Comparison of ENCODE assay signal across 20 cellular contexts in genomic region chr4:68283095-68283494, GRCh38. TPM values are rescaled to one million over a fixed set of nuclear protein-coding genes. Genes with fewer than 3 reads are reported as not detected.
DNase-seq lines count a peak whose midpoint lies in the region; ATAC-seq, FAIRE-seq and TF ChIP-seq lines count a peak whose summit lies in the region.
"Had no signal": no experiment of that assay in that cellular context is flagged by ENCODE, and none has a peak within 500 bp of the region (broad histone marks: within the 10 kb centered on the region; RNA-seq: fewer than 3 reads in every experiment).

No MANE protein-coding gene starts in this region.

- no peak overlapping the region for H3K9ac ChIP-seq in K562 (ENCODE audit: insufficient read depth in 1 of 2, low read depth in 2 of 2, low read length in 2 of 2)
- H3K9ac ChIP-seq in keratinocyte (ENCODE audit: control insufficient read depth, extremely low read depth, insufficient read depth, low read length): no peak overlapping the region
- H3K9ac ChIP-seq in trophoblast cell (ENCODE audit: low read length): no peak overlapping the region
- H3K9ac ChIP-seq: BLaER1 treated with 17β-estradiol and CSF1 and Interleukin-3, amounts not matched to agents 10 nM and 100 nM had no signal

- peak overlapping the region; percentile 82 for H3K27ac Mint-ChIP-seq in Caco-2 (ENCODE audit: unreplicated experiment)
- H3K27ac Mint-ChIP-seq: H9 had no signal

- dilution Hi-C loops in keratinocyte (cut with MboI; ENCODE audit: extremely low pct_ligation_motif_present, low sequenced_read_pairs): no loop called here

- H2AFZ ChIP-seq in K562 (ENCODE audit: low read depth, low read length) (no peak overlapping the region), keratinocyte (ENCODE audit: control insufficient read depth, low read length) (peak overlapping the region; percentile 49), trophoblast cell (ENCODE audit: insufficient read depth, low read length, poor library complexity) (no peak overlapping the region)

- H3K36me3 ChIP-seq in Caco-2 (ENCODE audit: control insufficient read depth, insufficient read depth, low read length): no peaks in the 10 kb centered on the region
- H3K36me3 ChIP-seq in K562 (ENCODE audit: control insufficient read depth, insufficient read depth, low read length): no peaks in the 10 kb centered on the region
- H3K36me3 ChIP-seq in keratinocyte (ENCODE audit: control insufficient read depth in 2 of 2, extremely low read depth in 1 of 2, insufficient read depth in 2 of 2, low read length in 2 of 2): no peaks in the 10 kb centered on the region
- no peaks in the 10 kb centered on the region for H3K36me3 ChIP-seq in trophoblast cell (ENCODE audit: control insufficient read depth in 1 of 2, insufficient read depth in 2 of 2, low read length in 2 of 2)
- H3K36me3 ChIP-seq: BLaER1 treated with 17β-estradiol and CSF1 and Interleukin-3, amounts not matched to agents 10 nM and 100 nM had no signal

- no peak for TF ChIP-seq CTCF in Caco-2 (IDR thresholded peaks at IDR 0.05; ENCODE audit: insufficient read depth in 1 of 2, low read depth in 1 of 2, low read length in 1 of 2, severe bottlenecking in 1 of 2, unreplicated experiment in 1 of 2)
- TF ChIP-seq CTCF in K562 (IDR thresholded peaks at IDR 0.05 in 2 of 3, conservative IDR thresholded peaks at IDR 0.05 in 1 of 3; ENCODE audit: insufficient read depth in 2 of 3, low read depth in 1 of 3, low read length in 3 of 3): no peak
- TF ChIP-seq CTCF in keratinocyte (optimal IDR thresholded peaks at IDR 0.05 in 1 of 3, IDR thresholded peaks at IDR 0.05 in 1 of 3, conservative IDR thresholded peaks at IDR 0.05 in 1 of 3; ENCODE audit: extremely low read depth in 1 of 3, insufficient read depth in 2 of 3, low read length in 3 of 3): no peak

- H4K12ac ChIP-seq in trophoblast cell (ENCODE audit: low read depth, low read length): no peak overlapping the region

- no peak overlapping the region for H3K4me2 ChIP-seq in K562 (ENCODE audit: insufficient read depth, low read length)
- no peak overlapping the region for H3K4me2 ChIP-seq in keratinocyte (ENCODE audit: control insufficient read depth, extremely low read depth, insufficient read depth, low read depth, low read length)
- H3K4me2 ChIP-seq in trophoblast cell (ENCODE audit: low read length): no peak overlapping the region
- H3K4me2 ChIP-seq: BLaER1 treated with 17β-estradiol and CSF1 and Interleukin-3, amounts not matched to agents 10 nM and 100 nM had no signal

- no peak overlapping the region for H3K4ac ChIP-seq in trophoblast cell (ENCODE audit: low read depth, low read length)

- intact Hi-C loops in Caco-2 (cut with micrococcal nuclease; ENCODE audit: unreplicated experiment): loop anchor here (2.0 to 5.0 kb wide), 2 partner anchors 582 to 1549 kb away; no protein-coding TSS in a partner anchor
- intact Hi-C loops in K562 (cut with micrococcal nuclease): no loop called here

- TF ChIP-seq POLR2A in K562 (conservative IDR thresholded peaks at IDR 0.05): no peak

- TF ChIP-seq RAD21 in K562 (CRISPR knock-in tag; conservative IDR thresholded peaks at IDR 0.05 in 1 of 2, IDR thresholded peaks at IDR 0.05 in 1 of 2): no peak

- no peak overlapping the region for H3K14ac ChIP-seq in trophoblast cell (ENCODE audit: low read length)

- no peak overlapping the region for H4K8ac ChIP-seq in trophoblast cell (ENCODE audit: low read depth, low read length)

- no peaks in the 10 kb centered on the region for H3K27me3 Mint-ChIP-seq in Caco-2 (ENCODE audit: insufficient read depth, unreplicated experiment)

- H3K9me1 ChIP-seq in K562 (ENCODE audit: control insufficient read depth, insufficient read depth, low read length): no peaks in the 10 kb centered on the region
- no peaks in the 10 kb centered on the region for H3K9me1 ChIP-seq in keratinocyte (ENCODE audit: control insufficient read depth, extremely low read depth, insufficient read depth, low read length)

- H3K4me3 Mint-ChIP-seq in Caco-2 (ENCODE audit: unreplicated experiment): no peak overlapping the region
- H3K4me3 Mint-ChIP-seq: CD4-positive, alpha-beta memory T cell; H9 had no signal

- FAIRE-seq in K562 (lab: Jason Lieb, UNC): peak; percentile 15
- FAIRE-seq in keratinocyte (lab: Jason Lieb, UNC): no peak
- no peak for FAIRE-seq in RCC 7860 (lab: Jason Lieb, UNC)
- FAIRE-seq: D721Med, G401.6, GM12891, HTR-8/SVneo had no signal

- H3K9me3 Mint-ChIP-seq in Caco-2 (ENCODE audit: unreplicated experiment): peaks cover 10% of the 10 kb centered on the region
- H3K9me3 Mint-ChIP-seq: CD4-positive, alpha-beta memory T cell had no signal

- no peak overlapping the region for H3K18ac ChIP-seq in trophoblast cell (ENCODE audit: low read length)

- CTCF ChIA-PET in Caco-2 (lab: Charles Lee): no interaction called here
- CTCF ChIA-PET in K562 (lab: Yijun Ruan, JAX; ENCODE audit: low intra/inter-chr PET ratio): interaction anchor here (0.6 kb wide), 1 partner anchor 74 kb away, joined by 5 read pairs; no protein-coding TSS in a partner anchor

- H4K20me1 ChIP-seq in K562 (replicated peaks; ENCODE audit: control insufficient read depth, insufficient read depth, low read length) (no peaks in the 10 kb centered on the region), keratinocyte (ENCODE audit: control insufficient read depth, extremely low read depth, insufficient read depth, low read length) (no peaks in the 10 kb centered on the region)
- H4K20me1 ChIP-seq: BLaER1 treated with 17β-estradiol and CSF1 and Interleukin-3, amounts not matched to agents 10 nM and 100 nM had no signal

- in situ Hi-C loops in K562 (cut with MboI): no loop called here

- 64% methylated on average over 2 of the region's 2 CpGs for WGBS in K562 (ENCODE audit: insufficient coverage, low coverage, missing lambda C conversion rate)
- no CpG with 5 or more reads among the region's 2 CpGs for WGBS in trophoblast cell (ENCODE audit: extremely low coverage, insufficient coverage, insufficient read length)

- H4K91ac ChIP-seq in trophoblast cell (ENCODE audit: low read depth, low read length): no peak overlapping the region

- no peak overlapping the region for H2BK120ac ChIP-seq in trophoblast cell (ENCODE audit: insufficient read depth, low read length, poor library complexity)

- no peak for DNase-seq in Caco-2
- DNase-seq in K562 (ENCODE audit: extremely low read depth in 1 of 4, low spot score in 3 of 4): no peak
- DNase-seq in keratinocyte (ENCODE audit: low read depth, low spot score): no peak
- no peak for DNase-seq in trophoblast cell
- no peak for DNase-seq in CD1c-positive myeloid dendritic cell (ENCODE audit: extremely low spot score)
- no peak for DNase-seq in RCC 7860 (ENCODE audit: low spot score)
- DNase-seq in cortex of kidney (lab: John Stamatoyannopoulos, UW): no peak
- DNase-seq: 8988T; CD4-positive, alpha-beta memory T cell; DMS153; DMS79 treated with DMSO at 0.1 percent for 48 hours; EL; GOT3; H9; KBM-7 had no signal

- H3K27ac ChIP-seq in K562 (ENCODE audit: extremely low read depth, low read depth, low read length): no peak overlapping the region
- no peak overlapping the region for H3K27ac ChIP-seq in keratinocyte (ENCODE audit: control insufficient read depth, insufficient read depth, low read length)
- no peak overlapping the region for H3K27ac ChIP-seq in trophoblast cell (ENCODE audit: low read depth, low read length)
- H3K27ac ChIP-seq: BLaER1 treated with 17β-estradiol and CSF1 and Interleukin-3, amounts not matched to agents 10 nM and 100 nM had no signal

- no peak overlapping the region for H2BK12ac ChIP-seq in trophoblast cell (ENCODE audit: low read length)

- ATAC-seq in K562: no peak

- H3K23ac ChIP-seq in trophoblast cell (ENCODE audit: low read length): no peak overlapping the region

- H3K9me3 ChIP-seq in Caco-2: no peaks in the 10 kb centered on the region
- H3K9me3 ChIP-seq in K562 (replicated peaks; ENCODE audit: control insufficient read depth, insufficient read depth, low read depth, low read length): no peaks in the 10 kb centered on the region
- no peaks in the 10 kb centered on the region for H3K9me3 ChIP-seq in keratinocyte (ENCODE audit: control insufficient read depth, low read depth, low read length)
- H3K9me3 ChIP-seq in trophoblast cell (ENCODE audit: insufficient read depth, low read depth, low read length): no peaks in the 10 kb centered on the region
- H3K9me3 ChIP-seq: BLaER1 treated with 17β-estradiol and CSF1 and Interleukin-3, amounts not matched to agents 10 nM and 100 nM had no signal

- no peaks in the 10 kb centered on the region for H3K79me1 ChIP-seq in trophoblast cell (ENCODE audit: low read length)

- H3K4me3 ChIP-seq in Caco-2 (ENCODE audit: low read depth, low read length): no peak overlapping the region
- H3K4me3 ChIP-seq in K562: no peak overlapping the region
- no peak overlapping the region for H3K4me3 ChIP-seq in keratinocyte (ENCODE audit: control insufficient read depth in 2 of 3, extremely low read depth in 1 of 3, insufficient read depth in 2 of 3, low read depth in 1 of 3, low read length in 3 of 3)
- no peak overlapping the region for H3K4me3 ChIP-seq in trophoblast cell (ENCODE audit: low read depth, low read length)
- H3K4me3 ChIP-seq: BLaER1 treated with 17β-estradiol and CSF1 and Interleukin-3, amounts not matched to agents 10 nM and 100 nM had no signal

- peaks cover 15% of the 10 kb centered on the region for H3K36me3 Mint-ChIP-seq in Caco-2 (ENCODE audit: insufficient read depth, unreplicated experiment)
- H3K36me3 Mint-ChIP-seq: CD4-positive, alpha-beta memory T cell had no signal

- no peaks in the 10 kb centered on the region for H3K27me3 ChIP-seq in Caco-2 (replicated peaks; ENCODE audit: control insufficient read depth, insufficient read depth, low read length)
- no peaks in the 10 kb centered on the region for H3K27me3 ChIP-seq in K562 (ENCODE audit: control insufficient read depth in 2 of 2, insufficient read depth in 2 of 2, low read length in 2 of 2)
- no peaks in the 10 kb centered on the region for H3K27me3 ChIP-seq in keratinocyte (ENCODE audit: control insufficient read depth, extremely low read depth, insufficient read depth, low read length)
- H3K27me3 ChIP-seq in trophoblast cell (ENCODE audit: insufficient read depth, low read length): no peaks in the 10 kb centered on the region
- H3K27me3 ChIP-seq: BLaER1 treated with 17β-estradiol and CSF1 and Interleukin-3, amounts not matched to agents 10 nM and 100 nM had no signal

- peak overlapping the region; percentile 37 for H2AK5ac ChIP-seq in trophoblast cell (ENCODE audit: low read length)

- peaks cover 41% of the 10 kb centered on the region for H3K4me1 ChIP-seq in Caco-2
- H3K4me1 ChIP-seq in K562 (replicated peaks in 1 of 2; ENCODE audit: control insufficient read depth in 2 of 2, insufficient read depth in 2 of 2, low read length in 2 of 2): peaks cover 3 to 6% of the 10 kb centered on the region in 2 experiments; a peak in 3 of 5 replicates
- peaks cover 13% of the 10 kb centered on the region for H3K4me1 ChIP-seq in keratinocyte (ENCODE audit: control insufficient read depth, extremely low read depth, insufficient read depth, low read length)
- H3K4me1 ChIP-seq in trophoblast cell (ENCODE audit: control insufficient read depth in 1 of 2, insufficient read depth in 2 of 2, low read length in 2 of 2): no peaks in the 10 kb centered on the region
- H3K4me1 ChIP-seq: BLaER1 treated with 17β-estradiol and CSF1 and Interleukin-3, amounts not matched to agents 10 nM and 100 nM had no signal

- no peak overlapping the region for H2BK5ac ChIP-seq in trophoblast cell (ENCODE audit: low read depth, low read length, poor library complexity)

- no TSS peak for BruUV-seq in Caco-2 (replicated peaks; lab: Mats Ljungman, UMichigan)
- BruUV-seq in K562 (replicated peaks; lab: Mats Ljungman, UMichigan): no TSS peak

- H3K79me2 ChIP-seq in K562 (ENCODE audit: control insufficient read depth, insufficient read depth, low read length): no peaks in the 10 kb centered on the region
- H3K79me2 ChIP-seq in keratinocyte (ENCODE audit: control insufficient read depth, insufficient read depth, low read length): no peaks in the 10 kb centered on the region
- no peaks in the 10 kb centered on the region for H3K79me2 ChIP-seq in trophoblast cell (ENCODE audit: control insufficient read depth, insufficient read depth, low read length, poor library complexity)

- H3K4me1 Mint-ChIP-seq in Caco-2 (ENCODE audit: low read depth, unreplicated experiment): peaks cover 19% of the 10 kb centered on the region
- H3K4me1 Mint-ChIP-seq: CD4-positive, alpha-beta memory T cell had no signal

- POLR2A ChIA-PET in Caco-2 (lab: Charles Lee): no interaction called here
- POLR2A ChIA-PET in K562 (lab: Yijun Ruan, JAX): no interaction called here

- TF ChIP-seq EP300 in K562 (IDR thresholded peaks at IDR 0.05; ENCODE audit: low read length): no peak

RNA-seq across cellular contexts. Expression of gene TMPRSS11B, which starts 37.6 kb away (rescaled TPM):
- total RNA-seq in Caco-2 (2022) (not detected in 2 replicates), K562 (2014; rRNA removed) (not detected in 2 replicates), K562 (2014; rRNA removed; fragmentation: Illumina TruSeq; extraction: Trizol) (0.07 TPM in 1 of 2 replicates, not detected in the other), K562 (2015; rRNA removed; fragmentation: Illumina TruSeq; extraction: Trizol) (not detected in 2 replicates), K562 (2021) (not detected in 2 replicates)
- total RNA-seq in K562 (2011; cell fraction: chromatin; rRNA removed; ENCODE audit: low replicate concordance): not detected in 2 replicates
- not detected in 2 replicates for total RNA-seq in K562 (2011; cell fraction: nucleolus; rRNA removed)
- total RNA-seq in K562 (2011; cell fraction: nucleoplasm; rRNA removed): not detected in 2 replicates
- polyA plus RNA-seq in K562 (2011; rRNA removed) (0.03 TPM in 1 of 2 replicates, not detected in the other), K562 (2014; fragmentation: Illumina TruSeq; extraction: Trizol) (not detected in 2 replicates), K562 (2014; fragmentation: Nextera tagmentation; extraction: Ambion mirVana) (not detected), K562 (2014; rRNA removed) (0.03 and 0.20 TPM in 2 replicates), keratinocyte (0.35 to 2.0 TPM (median 0.58 TPM) in 3 replicates)
- polyA plus RNA-seq in K562 (2011; cell fraction: cytosol; rRNA removed): not detected in 2 replicates
- 0.13 and 0.18 TPM in 2 replicates for polyA plus RNA-seq in K562 (2011; cell fraction: nucleus; rRNA removed)
- polyA plus RNA-seq in K562 (2012): 0.05 and 0.08 TPM in 2 replicates
- not detected in 2 replicates for polyA minus RNA-seq in K562 (2011; rRNA and poly(A)+ RNA removed)
- not detected in 2 replicates for polyA minus RNA-seq in K562 (2011; cell fraction: cytosol; rRNA and poly(A)+ RNA removed)
- polyA minus RNA-seq in K562 (2011; cell fraction: nucleus; rRNA and poly(A)+ RNA removed): not detected in 2 replicates
- polyA plus RNA-seq in keratinocyte (2011; ENCODE audit: low read depth): 0.27 TPM
- 0.66 and 1.1 TPM in 2 replicates for polyA plus RNA-seq in keratinocyte (2011; cell fraction: cytosol; rRNA removed)
- polyA plus RNA-seq in keratinocyte (2011; cell fraction: nucleus; rRNA removed): 4.6 and 5.4 TPM in 2 replicates
- 0.15 and 0.18 TPM in 2 replicates for polyA plus RNA-seq in keratinocyte (2012; ENCODE audit: low replicate concordance)
- 0.62 to 1.2 TPM (median 1.0 TPM) in 3 replicates for polyA minus RNA-seq in keratinocyte
- 2.3 TPM for polyA minus RNA-seq in keratinocyte (2011; cell fraction: cytosol; rRNA and poly(A)+ RNA removed)
- 0.53 and 1.1 TPM in 2 replicates for polyA minus RNA-seq in keratinocyte (2011; cell fraction: nucleus; rRNA and poly(A)+ RNA removed)
- polyA plus RNA-seq in trophoblast cell (2013): 0.03 and 0.05 TPM in 2 replicates
- total RNA-seq: CD4-positive, alpha-beta memory T cell; H9 had no signal
- polyA plus RNA-seq: CD4-positive, alpha-beta memory T cell had no signal
